ENCODE assay signal across 27 cellular contexts in genomic region chr18:445090-445489, GRCh38. TPM values are rescaled to one million over a fixed set of nuclear protein-coding genes. Genes with fewer than 3 reads are reported as not detected.
"Had no signal": no experiment of that assay in that cellular context is flagged by ENCODE, and none has a peak within 500 bp of the region (broad histone marks: within the 10 kb centered on the region; RNA-seq: fewer than 3 reads in every experiment).

No MANE protein-coding gene starts in this region.

- FAIRE-seq: colon, frontal cortex had no signal

- ATAC-seq: activated CD4-positive, alpha-beta T cell treated with anti-CD3 and anti-CD28 coated beads for 36 hours; activated CD8-positive, alpha-beta memory T cell treated with anti-CD3 and anti-CD28 coated beads, Interleukin-2, amount 10 ng/mL, durations not matched to agents 7 days and 5 days; activated CD8-positive, alpha-beta T cell treated with anti-CD3 and anti-CD28 coated beads, Interleukin-2, amount 10 ng/mL, durations not matched to agents 7 days and 5 days; activated T-helper 17 cell treated with anti-CD3 and anti-CD28 coated beads, Interleukin-2, amount 50 U/mL, for 72 hours; body of pancreas; esophagus mucosa had no signal

- DNase-seq: activated CD4-positive, alpha-beta memory T cell treated with anti-CD3 and anti-CD28 coated beads for 36 hours; activated CD4-positive, alpha-beta T cell treated with anti-CD3 and anti-CD28 coated beads for 36 hours; activated CD4-positive, alpha-beta T cell treated with anti-CD3 and anti-CD28 coated beads, Interleukin-2, amount 10 ng/mL, durations not matched to agents 24 days and 14 days; activated CD4-positive, CD25-positive, alpha-beta regulatory T cell; activated CD4-positive, CD25-positive, alpha-beta regulatory T cell treated with anti-CD3 and anti-CD28 coated beads, Interleukin-2, amount 50 U/mL, for 72 hours; activated CD8-positive, alpha-beta memory T cell treated with anti-CD3 and anti-CD28 coated beads, Interleukin-2, amount 10 ng/mL, durations not matched to agents 7 days and 5 days; activated CD8-positive, alpha-beta memory T cell treated with anti-CD3 and anti-CD28 coated beads, Interleukin-2, amount 50 U/mL, for 4 hours; activated CD8-positive, alpha-beta T cell treated with anti-CD3 and anti-CD28 coated beads, Interleukin-2, amount 10 ng/mL, durations not matched to agents 7 days and 5 days; activated effector memory CD4-positive, alpha-beta T cell treated with Interleukin-2 at 50 U/mL for 16 hours; activated gamma-delta T cell treated with Interleukin-2 at 50 U/mL for 16 hours; activated naive CD4-positive, alpha-beta T cell treated with anti-CD3 and anti-CD28 coated beads, Interleukin-2, amount 50 U/mL, for 16 hours; activated naive CD4-positive, alpha-beta T cell treated with Interleukin-2 at 50 U/mL for 16 hours; activated T-cell treated with anti-CD3 and anti-CD28 coated beads, Interleukin-2, amount 50 U/mL, for 24 hours; adrenal gland; amygdala; aorta; body of pancreas; caudate nucleus; effector CD8-positive, alpha-beta T cell; endodermal cell; T-helper 2 cell had no signal

- H3K36me3 ChIP-seq: adrenal gland had no signal

- H3K9me3 ChIP-seq: adrenal gland, body of pancreas had no signal

- H3K4me1 ChIP-seq: adrenal gland had no signal

- H3K27ac ChIP-seq: adrenal gland, body of pancreas had no signal

- H3K27me3 ChIP-seq: adrenal gland, body of pancreas had no signal

- H3K4me3 ChIP-seq: adrenal gland, body of pancreas had no signal

RNA-seq across cellular contexts. Expression of gene COLEC12, which starts 55.4 kb away (rescaled TPM):
- total RNA-seq: activated CD4-positive, alpha-beta memory T cell treated with anti-CD3 and anti-CD28 coated beads for 36 hours; activated CD4-positive, alpha-beta T cell treated with anti-CD3 and anti-CD28 coated beads for 36 hours; activated CD4-positive, alpha-beta T cell treated with anti-CD3 and anti-CD28 coated beads, Interleukin-2, amount 10 ng/mL, durations not matched to agents 24 days and 14 days; activated CD8-positive, alpha-beta memory T cell treated with anti-CD3 and anti-CD28 coated beads for 36 hours; activated CD8-positive, alpha-beta memory T cell treated with anti-CD3 and anti-CD28 coated beads, Interleukin-2, amount 10 ng/mL, durations not matched to agents 7 days and 5 days; activated CD8-positive, alpha-beta T cell treated with anti-CD3 and anti-CD28 coated beads, Interleukin-2, amount 10 ng/mL, durations not matched to agents 7 days and 5 days; activated T-helper 17 cell treated with anti-CD3 and anti-CD28 coated beads, Interleukin-2, amount 50 U/mL, for 72 hours; T-helper 1 cell treated with Interleukin-12 subunit alpha and Interleukin-12 subunit beta and Interleukin-4 antibody, amounts not matched to agents 30 ng/mL and 1 ng/mL, for 36 hours had no signal
